Comparison of ENCODE assay signal across 27 cellular contexts in genomic region chr22:27097481-27097880, GRCh38.
"Had no signal": no experiment of that assay in that cellular context is flagged by ENCODE, and none has a peak within 500 bp of the region (broad histone marks: within the 10 kb centered on the region; RNA-seq: fewer than 3 reads in every experiment).

No MANE protein-coding gene starts in this region.

- ATAC-seq: esophagus mucosa; left ventricle myocardium superior; lower lobe of right lung; mucosa of descending colon; natural killer cell treated with Interleukin-12 subunit alpha and Interleukin-12 subunit beta and Interleukin-15 and Interleukin-18, amount 100 ng/mL, for 72 hours; right lobe of liver; stimulated activated effector memory CD8-positive, alpha-beta T cell treated with anti-CD3 and anti-CD28 coated beads, Interleukin-12 subunit alpha, Interleukin-12 subunit beta, amount 100 ng/mL, for 72 hours had no signal

- H3K4me3 Mint-ChIP-seq: naive B cell; natural killer cell treated with Interleukin-12 subunit alpha and Interleukin-12 subunit beta and Interleukin-15 and Interleukin-18, amount 100 ng/mL, for 72 hours; neural crest cell; stimulated activated effector memory CD8-positive, alpha-beta T cell treated with anti-CD3 and anti-CD28 coated beads, Interleukin-12 subunit alpha, Interleukin-12 subunit beta, amount 100 ng/mL, for 72 hours had no signal

- H3K36me3 ChIP-seq: lower lobe of right lung, neutrophil, right lobe of liver, stomach, thyroid gland had no signal

- H3K36me3 Mint-ChIP-seq: naive B cell; natural killer cell treated with Interleukin-12 subunit alpha and Interleukin-12 subunit beta and Interleukin-15 and Interleukin-18, amount 100 ng/mL, for 72 hours; stimulated activated effector memory CD8-positive, alpha-beta T cell treated with anti-CD3 and anti-CD28 coated beads, Interleukin-12 subunit alpha, Interleukin-12 subunit beta, amount 100 ng/mL, for 72 hours had no signal

- H3K27me3 ChIP-seq: right lobe of liver, thyroid gland had no signal

- H3K9me3 Mint-ChIP-seq: natural killer cell treated with Interleukin-12 subunit alpha and Interleukin-12 subunit beta and Interleukin-15 and Interleukin-18, amount 100 ng/mL, for 72 hours; neural crest cell; stimulated activated effector memory CD8-positive, alpha-beta T cell treated with anti-CD3 and anti-CD28 coated beads, Interleukin-12 subunit alpha, Interleukin-12 subunit beta, amount 100 ng/mL, for 72 hours had no signal

- H3K4me3 ChIP-seq: dorsolateral prefrontal cortex, lower lobe of right lung, mucosa of descending colon, right lobe of liver, stomach, thyroid gland had no signal

- H3K9me3 ChIP-seq: lower lobe of right lung, mucosa of descending colon, neutrophil, right lobe of liver, stomach, thyroid gland had no signal

- H3K27ac Mint-ChIP-seq: naive B cell; natural killer cell treated with Interleukin-12 subunit alpha and Interleukin-12 subunit beta and Interleukin-15 and Interleukin-18, amount 100 ng/mL, for 72 hours; progenitor cell of endocrine pancreas; stimulated activated effector memory CD8-positive, alpha-beta T cell treated with anti-CD3 and anti-CD28 coated beads, Interleukin-12 subunit alpha, Interleukin-12 subunit beta, amount 100 ng/mL, for 72 hours had no signal

- DNase-seq: cerebellar nuclear complex; dorsolateral prefrontal cortex; effector CD4-positive, alpha-beta T cell; foreskin melanocyte; left ventricle myocardium superior; lower lobe of right lung; mucosa of descending colon; naive B cell; right lobe of liver; small intestine; stimulated activated CD4-positive, alpha-beta T cell treated with anti-CD3 and anti-CD28 coated beads, Interleukin-12 subunit alpha, Interleukin-12 subunit beta, amount 100 ng/mL, for 4 hours; stimulated activated CD4-positive, alpha-beta T cell treated with anti-CD3 and anti-CD28 coated beads, Interleukin-2, amount 100 ng/mL, for 24 hours; stimulated activated CD4-positive, alpha-beta T cell treated with anti-CD3 and anti-CD28 coated beads, Interleukin-4, amount 100 ng/mL, for 24 hours; stimulated activated naive CD4-positive, alpha-beta T cell treated with Interleukin-2 at 50 U/mL for 16 hours; stomach; thyroid gland; trophoblast cell had no signal

- H3K27ac ChIP-seq: dorsolateral prefrontal cortex, epithelial cell of prostate, lower lobe of right lung, neutrophil, parathyroid adenoma, right lobe of liver, stomach, thyroid gland had no signal

- H3K4me1 Mint-ChIP-seq: naive B cell; stimulated activated effector memory CD8-positive, alpha-beta T cell treated with anti-CD3 and anti-CD28 coated beads, Interleukin-12 subunit alpha, Interleukin-12 subunit beta, amount 100 ng/mL, for 72 hours had no signal

- FAIRE-seq: colon, keratinocyte, small intestine had no signal
